Comparison of ENCODE assay signal across 22 cellular contexts in the genomic region with DNA sequence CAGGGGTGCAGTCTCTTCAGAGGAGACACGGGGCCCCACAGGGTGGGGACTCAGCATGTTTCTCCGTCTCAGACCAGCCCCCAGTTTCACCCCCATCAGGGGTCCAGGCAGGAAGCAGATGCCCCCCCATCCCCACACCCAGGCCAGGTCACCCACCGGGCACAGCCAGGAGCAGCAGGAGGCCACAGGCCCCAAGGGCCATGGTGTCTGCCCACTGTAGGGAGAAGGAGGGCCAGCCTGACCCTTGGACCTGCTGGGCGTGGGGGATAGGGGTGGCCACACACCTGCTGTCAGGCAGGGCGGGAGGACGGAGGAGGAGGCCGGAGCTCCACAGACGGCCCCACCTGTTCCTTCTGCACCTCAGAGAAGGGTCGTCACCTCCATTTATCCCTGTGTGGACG. TPM values are rescaled to one million over a fixed set of nuclear protein-coding genes. Genes with fewer than 3 reads are reported as not detected.
"Had no signal": no experiment of that assay in that cellular context is flagged by ENCODE, and none has a peak within 500 bp of the region (broad histone marks: within the 10 kb centered on the region; RNA-seq: fewer than 3 reads in every experiment).

A gene (minus strand): TSS at position 218 of the 401 bp plus-strand sequence. CDS start 16 bp downstream, at position 202.

- H3K27ac ChIP-seq: body of pancreas, SK-N-MC, testis, upper lobe of right lung, WERI-Rb-1 had no signal

- ATAC-seq: body of pancreas; naive thymus-derived CD8-positive, alpha-beta T cell had no signal

- DNase-seq: activated CD4-positive, alpha-beta memory T cell treated with anti-CD3 and anti-CD28 coated beads for 36 hours; activated CD4-positive, alpha-beta T cell treated with anti-CD3 and anti-CD28 coated beads for 1 hour; activated naive CD4-positive, alpha-beta T cell treated with anti-CD3 and anti-CD28 coated beads for 36 hours; activated T-cell treated with anti-CD3 and anti-CD28 coated beads for 4 hours; body of pancreas; caudate nucleus; foreskin melanocyte; kidney; naive thymus-derived CD8-positive, alpha-beta T cell; retina; testis; upper lobe of right lung; WERI-Rb-1 had no signal

- H3K36me3 Mint-ChIP-seq: activated CD4-positive, alpha-beta memory T cell treated with anti-CD3 and anti-CD28 coated beads for 36 hours; memory B cell; naive thymus-derived CD8-positive, alpha-beta T cell had no signal

- H3K4me1 Mint-ChIP-seq: memory B cell; naive thymus-derived CD8-positive, alpha-beta T cell had no signal

- H3K4me3 Mint-ChIP-seq: activated CD4-positive, alpha-beta memory T cell treated with anti-CD3 and anti-CD28 coated beads for 36 hours; activated naive CD4-positive, alpha-beta T cell treated with anti-CD3 and anti-CD28 coated beads for 36 hours; memory B cell; naive thymus-derived CD8-positive, alpha-beta T cell; stimulated activated naive CD8-positive, alpha-beta T cell treated with anti-CD3 and anti-CD28 coated beads, Interleukin-15, Interleukin-2, amounts not matched to agents 100 ng/mL and 50 ng/mL, for 24 hours had no signal

- H3K27me3 ChIP-seq: body of pancreas, testis, upper lobe of right lung had no signal

- H3K4me3 ChIP-seq: body of pancreas, SK-N-MC, testis, upper lobe of right lung had no signal

- H3K27ac Mint-ChIP-seq: activated CD4-positive, alpha-beta memory T cell treated with anti-CD3 and anti-CD28 coated beads for 36 hours; activated naive CD4-positive, alpha-beta T cell treated with anti-CD3 and anti-CD28 coated beads for 36 hours; activated T-helper 2 cell treated with anti-CD3 and anti-CD28 coated beads, Interferon-gamma antibody, Interleukin-2, Interleukin-4, amounts not matched to agents 10 μg/mL and 5 μg/mL and 100 μg/mL, durations not matched to agents 14 hours and 24 hours and 36 hours; memory B cell; stimulated activated naive CD8-positive, alpha-beta T cell treated with anti-CD3 and anti-CD28 coated beads, Interleukin-15, Interleukin-2, amounts not matched to agents 100 ng/mL and 50 ng/mL, for 24 hours had no signal

- H3K27me3 Mint-ChIP-seq: activated CD4-positive, alpha-beta memory T cell treated with anti-CD3 and anti-CD28 coated beads for 36 hours; stimulated activated naive CD8-positive, alpha-beta T cell treated with anti-CD3 and anti-CD28 coated beads, Interleukin-15, Interleukin-2, amounts not matched to agents 100 ng/mL and 50 ng/mL, for 24 hours had no signal

- H3K9me3 ChIP-seq: body of pancreas, testis, upper lobe of right lung had no signal

- H3K36me3 ChIP-seq: upper lobe of right lung had no signal

- H3K4me1 ChIP-seq: body of pancreas, upper lobe of right lung had no signal

- H3K9me3 Mint-ChIP-seq: activated CD4-positive, alpha-beta memory T cell treated with anti-CD3 and anti-CD28 coated beads for 36 hours; activated naive CD4-positive, alpha-beta T cell treated with anti-CD3 and anti-CD28 coated beads for 36 hours; activated T-helper 2 cell treated with anti-CD3 and anti-CD28 coated beads, Interferon-gamma antibody, Interleukin-2, Interleukin-4, amounts not matched to agents 10 μg/mL and 5 μg/mL and 100 μg/mL, durations not matched to agents 14 hours and 24 hours and 36 hours; memory B cell; naive thymus-derived CD8-positive, alpha-beta T cell; stimulated activated naive CD8-positive, alpha-beta T cell treated with anti-CD3 and anti-CD28 coated beads, Interleukin-15, Interleukin-2, amounts not matched to agents 100 ng/mL and 50 ng/mL, for 24 hours had no signal

- FAIRE-seq: colon, kidney had no signal

RNA-seq across cellular contexts. Expression of the gene that starts here (rescaled TPM):
- total RNA-seq: activated CD4-positive, alpha-beta memory T cell treated with anti-CD3 and anti-CD28 coated beads for 36 hours; activated naive CD4-positive, alpha-beta T cell treated with anti-CD3 and anti-CD28 coated beads for 36 hours; activated T-helper 2 cell treated with anti-CD3 and anti-CD28 coated beads, Interferon-gamma antibody, Interleukin-2, Interleukin-4, amounts not matched to agents 10 μg/mL and 5 μg/mL and 100 μg/mL, durations not matched to agents 14 hours and 24 hours and 36 hours; body of pancreas; epithelial cell of proximal tubule; liver; mononuclear cell; naive thymus-derived CD8-positive, alpha-beta T cell; T-helper 2 cell treated with Interferon-gamma antibody and Interleukin-4, amounts not matched to agents 100 ng/mL and 5 ng/mL, for 36 hours had no signal
- polyA plus RNA-seq: naive thymus-derived CD8-positive, alpha-beta T cell had no signal
